In genomic region chr17:66834919-66835454, GRCh38 we compare ENCODE assay signal across 13 cellular contexts. TPM values are rescaled to one million over a fixed set of nuclear protein-coding genes. Genes with fewer than 3 reads are reported as not detected.
DNase-seq lines count a peak whose midpoint lies in the region; ATAC-seq and TF ChIP-seq lines count a peak whose summit lies in the region.
"Had no signal": no experiment of that assay in that cellular context is flagged by ENCODE, and none has a peak within 500 bp of the region (broad histone marks: within the 10 kb centered on the region; RNA-seq: fewer than 3 reads in every experiment).

A gene with protein sequence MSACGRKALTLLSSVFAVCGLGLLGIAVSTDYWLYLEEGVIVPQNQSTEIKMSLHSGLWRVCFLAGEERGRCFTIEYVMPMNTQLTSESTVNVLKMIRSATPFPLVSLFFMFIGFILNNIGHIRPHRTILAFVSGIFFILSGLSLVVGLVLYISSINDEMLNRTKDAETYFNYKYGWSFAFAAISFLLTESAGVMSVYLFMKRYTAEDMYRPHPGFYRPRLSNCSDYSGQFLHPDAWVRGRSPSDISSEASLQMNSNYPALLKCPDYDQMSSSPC (plus strand): TSS chr17:66835117. CDS start chr17:66877333, 42,216 bp downstream.

- peaks cover 7% of the 10 kb centered on the region for H3K4me1 ChIP-seq in neuron (ENCODE audit: insufficient read depth, low read length)
- peaks cover 17% of the 10 kb centered on the region for H3K4me1 ChIP-seq in SJCRH30

- intact Hi-C loops in activated CD8-positive, alpha-beta T cell treated with anti-CD3 and anti-CD28 coated beads for 36 hours (cut with micrococcal nuclease), result no loop called here
- intact Hi-C loops in head of caudate nucleus (cut with DNase I), result no loop called here

- no peak for TF ChIP-seq CTCF in activated CD8-positive, alpha-beta T cell treated with anti-CD3 and anti-CD28 coated beads for 36 hours (IDR thresholded peaks at IDR 0.05)

- H3K4me1 Mint-ChIP-seq in activated CD8-positive, alpha-beta T cell treated with anti-CD3 and anti-CD28 coated beads for 36 hours (ENCODE audit: low read depth), result no peaks in the 10 kb centered on the region

- H3K4me3 Mint-ChIP-seq in activated CD8-positive, alpha-beta T cell treated with anti-CD3 and anti-CD28 coated beads for 36 hours, result no peak within 1 kb of the TSS
- H3K4me3 Mint-ChIP-seq: activated CD4-positive, alpha-beta memory T cell treated with anti-CD3 and anti-CD28 coated beads for 36 hours had no signal

- peak within 1 kb of the TSS; percentile 19 for H3K4me3 ChIP-seq in neuron (ENCODE audit: low read length)
- no peak within 1 kb of the TSS for H3K4me3 ChIP-seq in SJCRH30
- H3K4me3 ChIP-seq: upper lobe of left lung had no signal

- POLR2A ChIA-PET in activated CD8-positive, alpha-beta T cell treated with anti-CD3 and anti-CD28 coated beads for 36 hours (lab: Charles Lee), result no interaction called here

- no peak for ATAC-seq in activated CD8-positive, alpha-beta T cell treated with anti-CD3 and anti-CD28 coated beads for 36 hours
- no peak for ATAC-seq in HG02970 (IDR thresholded peaks at IDR 0.05; ENCODE audit: low FRiP score, unreplicated experiment)

- H3K36me3 ChIP-seq in neuron (ENCODE audit: insufficient read depth, low read length), result no peaks in the 10 kb centered on the region
- H3K36me3 ChIP-seq in SJCRH30, result no peaks in the 10 kb centered on the region
- H3K36me3 ChIP-seq: neutrophil, upper lobe of left lung had no signal

- H3K9me3 ChIP-seq in neuron (ENCODE audit: low read length) (no peaks in the 10 kb centered on the region), SJCRH30 (replicated peaks) (no peaks in the 10 kb centered on the region)
- H3K9me3 ChIP-seq: neutrophil, upper lobe of left lung had no signal

- H3K27me3 ChIP-seq in neuron (ENCODE audit: insufficient read depth, low read length) (peaks cover 41% of the 10 kb centered on the region), SJCRH30 (no peaks in the 10 kb centered on the region)

- DNase-seq in DMS79 (lab: John Stamatoyannopoulos, UW) (peak; percentile 1), HuH-7 (ENCODE audit: low spot score) (peak; percentile 70), cerebellum (ENCODE audit: low spot score) (peak; percentile 7), SJCRH30 (no peak), head of caudate nucleus (no peak)
- DNase-seq in activated CD8-positive, alpha-beta T cell treated with anti-CD3 and anti-CD28 coated beads for 36 hours, result no peak
- DNase-seq: activated CD4-positive, alpha-beta memory T cell treated with anti-CD3 and anti-CD28 coated beads for 36 hours; GOT3; SHP77 had no signal

- no peak within 1 kb of the TSS for H3K27ac ChIP-seq in SJCRH30
- H3K27ac ChIP-seq: neutrophil, upper lobe of left lung had no signal

- CTCF ChIA-PET in activated CD8-positive, alpha-beta T cell treated with anti-CD3 and anti-CD28 coated beads for 36 hours (lab: Charles Lee), result no interaction called here

- no peak within 1 kb of the TSS for H2AFZ ChIP-seq in neuron (ENCODE audit: low read depth, low read length)

- H3K9me3 Mint-ChIP-seq in activated CD8-positive, alpha-beta T cell treated with anti-CD3 and anti-CD28 coated beads for 36 hours, result no peaks in the 10 kb centered on the region
- H3K9me3 Mint-ChIP-seq: activated CD4-positive, alpha-beta memory T cell treated with anti-CD3 and anti-CD28 coated beads for 36 hours had no signal

- H3K27me3 Mint-ChIP-seq in activated CD8-positive, alpha-beta T cell treated with anti-CD3 and anti-CD28 coated beads for 36 hours, result peaks cover 43% of the 10 kb centered on the region

- H3K36me3 Mint-ChIP-seq in activated CD8-positive, alpha-beta T cell treated with anti-CD3 and anti-CD28 coated beads for 36 hours (ENCODE audit: low read depth), result no peaks in the 10 kb centered on the region
- H3K36me3 Mint-ChIP-seq: activated CD4-positive, alpha-beta memory T cell treated with anti-CD3 and anti-CD28 coated beads for 36 hours had no signal

- H3K27ac Mint-ChIP-seq in activated CD8-positive, alpha-beta T cell treated with anti-CD3 and anti-CD28 coated beads for 36 hours, result no peak within 1 kb of the TSS
- H3K27ac Mint-ChIP-seq: activated CD4-positive, alpha-beta memory T cell treated with anti-CD3 and anti-CD28 coated beads for 36 hours had no signal

RNA-seq across cellular contexts. Expression of the gene that starts here (rescaled TPM):
- total RNA-seq in cerebellum, result 14.7 TPM
- 0.10 TPM in 1 of 2 replicates, not detected in the other for total RNA-seq in SJCRH30 (2014; rRNA removed; shearing (Covaris generic))
- not detected for total RNA-seq in activated CD8-positive, alpha-beta T cell treated with anti-CD3 and anti-CD28 coated beads for 36 hours
- total RNA-seq: activated CD4-positive, alpha-beta memory T cell treated with anti-CD3 and anti-CD28 coated beads for 36 hours; upper lobe of left lung had no signal

Comparison
In these comparisons a context has a peak if more than half of its experiments do, and no peak if none do; other contexts are left out.
1. RNA of the gene that starts here (total RNA-seq): 14.7 TPM in cerebellum (single experiment); 0.10 TPM in SJCRH30 and not detected in activated CD8-positive, alpha-beta T cell treated with anti-CD3 and anti-CD28 coated beads for 36 hours; every median in the first group is over 10 times any median in the second.
2. DNase-seq: peak in DMS79 (single experiment), HuH-7 (single experiment) and cerebellum (single experiment); none in SJCRH30 (0 of 2), activated CD8-positive, alpha-beta T cell treated with anti-CD3 and anti-CD28 coated beads for 36 hours (single experiment) and head of caudate nucleus (0 of 42).